10 cellular contexts compared by ENCODE assay signal in genomic region chr21:17802568-17802967, GRCh38. TPM values are rescaled to one million over a fixed set of nuclear protein-coding genes. Genes with fewer than 3 reads are reported as not detected.
DNase-seq lines count a peak whose midpoint lies in the region; ATAC-seq and TF ChIP-seq lines count a peak whose summit lies in the region.
"Had no signal": no experiment of that assay in that cellular context is flagged by ENCODE, and none has a peak within 500 bp of the region (broad histone marks: within the 10 kb centered on the region; RNA-seq: fewer than 3 reads in every experiment).

No MANE protein-coding gene starts in this region.

- no peaks in the 10 kb centered on the region for H4K20me1 ChIP-seq in fibroblast of lung (ENCODE audit: control insufficient read depth, extremely low read depth, insufficient read depth, low read length)

- H3K4me1 ChIP-seq in RWPE2 (ENCODE audit: insufficient read depth, poor library complexity, severe bottlenecking) (no peaks in the 10 kb centered on the region), fibroblast of lung (ENCODE audit: control insufficient read depth, extremely low read depth, insufficient read depth, low read length) (no peaks in the 10 kb centered on the region)

- H3K4me3 Mint-ChIP-seq in activated T-cell treated with anti-CD3 and anti-CD28 coated beads, Interleukin-2, amount 50 U/mL, for 24 hours, result no peak overlapping the region
- no peak overlapping the region for H3K4me3 Mint-ChIP-seq in stimulated activated effector memory CD8-positive, alpha-beta T cell treated with anti-CD3 and anti-CD28 coated beads, Interleukin-12 subunit alpha, Interleukin-12 subunit beta, amount 100 ng/mL, for 72 hours
- no peak overlapping the region for H3K4me3 Mint-ChIP-seq in progenitor cell of endocrine pancreas (ENCODE audit: low read depth)

- H3K27ac Mint-ChIP-seq in activated T-cell treated with anti-CD3 and anti-CD28 coated beads, Interleukin-2, amount 50 U/mL, for 24 hours, result peak overlapping the region; percentile 69
- peak overlapping the region; percentile 85 for H3K27ac Mint-ChIP-seq in stimulated activated effector memory CD8-positive, alpha-beta T cell treated with anti-CD3 and anti-CD28 coated beads, Interleukin-12 subunit alpha, Interleukin-12 subunit beta, amount 100 ng/mL, for 72 hours
- H3K27ac Mint-ChIP-seq in progenitor cell of endocrine pancreas, result no peak overlapping the region

- no peak overlapping the region for H2AFZ ChIP-seq in fibroblast of lung (ENCODE audit: low read length)

- peak; percentile 64 for ATAC-seq in RWPE2 (ENCODE audit: low read depth)
- peak; percentile 69 for ATAC-seq in stimulated activated effector memory CD8-positive, alpha-beta T cell treated with anti-CD3 and anti-CD28 coated beads, Interleukin-12 subunit alpha, Interleukin-12 subunit beta, amount 100 ng/mL, for 72 hours

- no peak overlapping the region for H3K4me2 ChIP-seq in fibroblast of lung (ENCODE audit: extremely low read depth, insufficient read depth, low read length)

- no peaks in the 10 kb centered on the region for H3K27me3 Mint-ChIP-seq in activated T-cell treated with anti-CD3 and anti-CD28 coated beads, Interleukin-2, amount 50 U/mL, for 24 hours
- no peaks in the 10 kb centered on the region for H3K27me3 Mint-ChIP-seq in progenitor cell of endocrine pancreas

- no peaks in the 10 kb centered on the region for H3K79me2 ChIP-seq in fibroblast of lung (ENCODE audit: control insufficient read depth, insufficient read depth, low read length)

- DNase-seq in activated T-cell treated with anti-CD3 and anti-CD28 coated beads, Interleukin-2, amount 50 U/mL, for 24 hours, result no peak
- no peak for DNase-seq in activated T-cell treated with anti-CD3 and anti-CD28 coated beads, Interleukin-2, amount 50 U/mL, for 48 hours
- DNase-seq in RWPE2 (ENCODE audit: low spot score) (no peak), fibroblast of lung (ENCODE audit: low read depth in 2 of 2) (peak; percentile 31 to 74), progenitor cell of endocrine pancreas (ENCODE audit: low spot score, unreplicated experiment) (no peak), NCI-H2081 treated with DMSO at 0.1 percent for 48 hours (lab: John Stamatoyannopoulos, UW) (no peak), activated gamma-delta T cell (lab: John Stamatoyannopoulos, UW) (no peak)
- DNase-seq in stimulated activated effector memory CD8-positive, alpha-beta T cell treated with anti-CD3 and anti-CD28 coated beads, Interleukin-12 subunit alpha, Interleukin-12 subunit beta, amount 100 ng/mL, for 72 hours (ENCODE audit: low spot score in 2 of 2), result no peak
- DNase-seq: erythroblast, transverse colon had no signal

- H3K27me3 ChIP-seq in RWPE2 (ENCODE audit: insufficient read depth, poor library complexity, severe bottlenecking) (no peaks in the 10 kb centered on the region), fibroblast of lung (ENCODE audit: control insufficient read depth, insufficient read depth, low read length) (no peaks in the 10 kb centered on the region)
- H3K27me3 ChIP-seq: transverse colon had no signal

- H3K4me1 Mint-ChIP-seq in activated T-cell treated with anti-CD3 and anti-CD28 coated beads, Interleukin-2, amount 50 U/mL, for 24 hours (ENCODE audit: low read depth), result peaks cover 66% of the 10 kb centered on the region
- peaks cover 52% of the 10 kb centered on the region for H3K4me1 Mint-ChIP-seq in stimulated activated effector memory CD8-positive, alpha-beta T cell treated with anti-CD3 and anti-CD28 coated beads, Interleukin-12 subunit alpha, Interleukin-12 subunit beta, amount 100 ng/mL, for 72 hours
- peaks cover 6% of the 10 kb centered on the region for H3K4me1 Mint-ChIP-seq in progenitor cell of endocrine pancreas (ENCODE audit: low read depth)

- H3K36me3 ChIP-seq in RWPE2 (ENCODE audit: low read depth), result no peaks in the 10 kb centered on the region
- H3K36me3 ChIP-seq in fibroblast of lung (ENCODE audit: control insufficient read depth, insufficient read depth, low read length), result no peaks in the 10 kb centered on the region
- H3K36me3 ChIP-seq: transverse colon had no signal

- H3K9ac ChIP-seq in fibroblast of lung (ENCODE audit: insufficient read depth, low read length), result no peak overlapping the region

- peaks cover 6% of the 10 kb centered on the region for H3K9me3 Mint-ChIP-seq in activated T-cell treated with anti-CD3 and anti-CD28 coated beads, Interleukin-2, amount 50 U/mL, for 24 hours
- H3K9me3 Mint-ChIP-seq in stimulated activated effector memory CD8-positive, alpha-beta T cell treated with anti-CD3 and anti-CD28 coated beads, Interleukin-12 subunit alpha, Interleukin-12 subunit beta, amount 100 ng/mL, for 72 hours, result no peaks in the 10 kb centered on the region
- peaks cover 9% of the 10 kb centered on the region for H3K9me3 Mint-ChIP-seq in progenitor cell of endocrine pancreas (ENCODE audit: low read depth)

- TF ChIP-seq CTCF in RWPE2 (IDR thresholded peaks at IDR 0.05; ENCODE audit: poor library complexity, severe bottlenecking) (no peak), fibroblast of lung (conservative IDR thresholded peaks at IDR 0.05 in 1 of 2, IDR thresholded peaks at IDR 0.05 in 1 of 2; ENCODE audit: low read depth in 1 of 2, low read length in 2 of 2) (no peak), progenitor cell of endocrine pancreas (IDR thresholded peaks at IDR 0.05; ENCODE audit: unreplicated experiment) (no peak)

- peaks cover 76% of the 10 kb centered on the region for H3K36me3 Mint-ChIP-seq in activated T-cell treated with anti-CD3 and anti-CD28 coated beads, Interleukin-2, amount 50 U/mL, for 24 hours (ENCODE audit: low read depth)
- peaks cover 68% of the 10 kb centered on the region for H3K36me3 Mint-ChIP-seq in stimulated activated effector memory CD8-positive, alpha-beta T cell treated with anti-CD3 and anti-CD28 coated beads, Interleukin-12 subunit alpha, Interleukin-12 subunit beta, amount 100 ng/mL, for 72 hours
- peaks cover 29% of the 10 kb centered on the region for H3K36me3 Mint-ChIP-seq in progenitor cell of endocrine pancreas (ENCODE audit: insufficient read depth)

- H3K4me3 ChIP-seq in RWPE2 (ENCODE audit: severe bottlenecking), result no peak overlapping the region
- H3K4me3 ChIP-seq in fibroblast of lung (replicated peaks in 1 of 4; ENCODE audit: control extremely low read depth in 1 of 4, insufficient read depth in 1 of 4, low read depth in 3 of 4, low read length in 4 of 4), result no peak overlapping the region
- H3K4me3 ChIP-seq: transverse colon had no signal

- H3K9me3 ChIP-seq in RWPE2 (ENCODE audit: severe bottlenecking) (no peaks in the 10 kb centered on the region), fibroblast of lung (ENCODE audit: control insufficient read depth, insufficient read depth, low read depth, low read length) (no peaks in the 10 kb centered on the region)
- H3K9me3 ChIP-seq: transverse colon had no signal

- H3K27ac ChIP-seq in RWPE2 (ENCODE audit: poor library complexity, severe bottlenecking), result no peak overlapping the region
- H3K27ac ChIP-seq in fibroblast of lung (ENCODE audit: insufficient read depth, low read length), result no peak overlapping the region
- H3K27ac ChIP-seq: transverse colon had no signal

RNA-seq across cellular contexts. Expression of gene C21orf91, which starts 16.6 kb away (rescaled TPM):
- total RNA-seq in fibroblast of lung, result 13.6 and 13.9 TPM in 2 replicates
- 11.0 and 11.4 TPM in 2 replicates for polyA plus RNA-seq in fibroblast of lung
- 6.2 and 7.1 TPM in 2 replicates for polyA plus RNA-seq in fibroblast of lung (2012)
- 1.2 and 2.5 TPM in 2 replicates for polyA minus RNA-seq in fibroblast of lung (ENCODE audit: low replicate concordance)
- total RNA-seq in progenitor cell of endocrine pancreas, result 32.9 and 33.0 TPM in 2 replicates

Comparison
In these comparisons a context has a peak if more than half of its experiments do, and no peak if none do; other contexts are left out.
1. DNase-seq: peak in fibroblast of lung (2 of 2); none in activated T-cell treated with anti-CD3 and anti-CD28 coated beads, Interleukin-2, amount 50 U/mL, for 24 hours (single experiment), activated T-cell treated with anti-CD3 and anti-CD28 coated beads, Interleukin-2, amount 50 U/mL, for 48 hours (0 of 2), RWPE2 (single experiment), stimulated activated effector memory CD8-positive, alpha-beta T cell treated with anti-CD3 and anti-CD28 coated beads, Interleukin-12 subunit alpha, Interleukin-12 subunit beta, amount 100 ng/mL, for 72 hours (0 of 2), progenitor cell of endocrine pancreas (single experiment), NCI-H2081 treated with DMSO at 0.1 percent for 48 hours (single experiment) and activated gamma-delta T cell (single experiment).